21 cellular contexts compared by ENCODE assay signal in the genomic region with DNA sequence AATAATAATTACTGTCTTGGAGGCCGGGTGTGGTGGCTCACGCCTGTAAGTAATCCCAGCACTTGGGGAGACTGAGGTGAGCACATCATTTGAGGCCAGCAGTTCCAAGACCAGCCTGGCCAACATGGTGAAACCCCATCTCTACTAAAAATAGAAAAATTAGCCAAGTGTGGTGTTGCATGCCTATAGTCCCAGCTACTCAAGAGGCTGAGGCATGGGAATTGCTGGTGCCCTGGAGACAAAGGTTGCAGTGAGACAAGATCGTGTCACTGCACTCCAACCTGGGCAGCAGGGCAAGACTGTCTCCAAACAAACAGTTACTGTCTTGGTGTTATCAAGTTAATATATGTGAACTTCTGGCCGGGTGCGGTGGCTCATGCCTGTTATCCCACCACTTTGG. TPM values are rescaled to one million over a fixed set of nuclear protein-coding genes. Genes with fewer than 3 reads are reported as not detected.
DNase-seq lines count a peak whose midpoint lies in the region; ATAC-seq and TF ChIP-seq lines count a peak whose summit lies in the region.
"Had no signal": no experiment of that assay in that cellular context is flagged by ENCODE, and none has a peak within 500 bp of the region (broad histone marks: within the 10 kb centered on the region; RNA-seq: fewer than 3 reads in every experiment).

No MANE protein-coding gene starts in this region.

- no peaks in the 10 kb centered on the region for H3K27me3 Mint-ChIP-seq in activated naive CD4-positive, alpha-beta T cell treated with anti-CD3 and anti-CD28 coated beads for 36 hours (ENCODE audit: low read depth)
- H3K27me3 Mint-ChIP-seq in GM23338 (ENCODE audit: insufficient read depth, low read depth, poor library complexity), result peaks cover 2% of the 10 kb centered on the region
- H3K27me3 Mint-ChIP-seq in endothelial cell (ENCODE audit: unreplicated experiment), result peaks cover 6% of the 10 kb centered on the region
- H3K27me3 Mint-ChIP-seq: B cell; CD4-positive, CD25-positive, alpha-beta regulatory T cell; IgD-negative memory B cell had no signal

- H3K9me2 ChIP-seq in GM23338 (ENCODE audit: insufficient read depth), result no peaks in the 10 kb centered on the region

- H3K4me3 ChIP-seq in GM23338 (no peak overlapping the region), gastrocnemius medialis (no peak overlapping the region)
- H3K4me3 ChIP-seq: BLaER1 treated with 17β-estradiol and CSF1 and Interleukin-3, amounts not matched to agents 10 nM and 100 nM had no signal

- H3K27ac ChIP-seq in GM23338 (ENCODE audit: low read depth), result no peak overlapping the region
- peak overlapping the region; percentile 64 to 84 (median 76) for H3K27ac ChIP-seq in gastrocnemius medialis

- H3F3A ChIP-seq in GM23338 (replicated peaks; ENCODE audit: low read depth), result peaks cover 39% of the 10 kb centered on the region

- H3K4me1 Mint-ChIP-seq in activated naive CD4-positive, alpha-beta T cell treated with anti-CD3 and anti-CD28 coated beads for 36 hours (ENCODE audit: low read depth), result peaks cover 21% of the 10 kb centered on the region
- H3K4me1 Mint-ChIP-seq in GM23338 (no peaks in the 10 kb centered on the region), endothelial cell (ENCODE audit: unreplicated experiment) (peaks cover 9% of the 10 kb centered on the region)

- intact Hi-C loops in activated naive CD4-positive, alpha-beta T cell treated with anti-CD3 and anti-CD28 coated beads for 36 hours (cut with micrococcal nuclease), result no loop called here
- intact Hi-C loops in gastrocnemius medialis (cut with DNase I; ENCODE audit: low total_unique reads), result no loop called here

- H3K9me3 Mint-ChIP-seq in activated naive CD4-positive, alpha-beta T cell treated with anti-CD3 and anti-CD28 coated beads, Interleukin-2, amount 50 U/mL, for 72 hours, result no peaks in the 10 kb centered on the region
- H3K9me3 Mint-ChIP-seq in activated naive CD4-positive, alpha-beta T cell treated with anti-CD3 and anti-CD28 coated beads for 36 hours, result no peaks in the 10 kb centered on the region
- no peaks in the 10 kb centered on the region; the same call in 1 of the 3 replicates for H3K9me3 Mint-ChIP-seq in GM23338
- no peaks in the 10 kb centered on the region for H3K9me3 Mint-ChIP-seq in endothelial cell (ENCODE audit: unreplicated experiment)
- H3K9me3 Mint-ChIP-seq: CD4-positive, CD25-positive, alpha-beta regulatory T cell; CD8-positive, alpha-beta memory T cell; H9; IgD-negative memory B cell had no signal

- peaks cover 32% of the 10 kb centered on the region for H3K79me2 ChIP-seq in GM23338 (replicated peaks; ENCODE audit: insufficient read depth)

- no peaks in the 10 kb centered on the region for H3K9me3 ChIP-seq in gastrocnemius medialis
- H3K9me3 ChIP-seq: BLaER1 treated with 17β-estradiol and CSF1 and Interleukin-3, amounts not matched to agents 10 nM and 100 nM had no signal

- H3K36me3 ChIP-seq in GM23338 (ENCODE audit: insufficient read depth) (peaks cover 55% of the 10 kb centered on the region), gastrocnemius medialis (peaks cover 0 to 57% of the 10 kb centered on the region in 2 donors)

- TF ChIP-seq CTCF in GM23338 (conservative IDR thresholded peaks at IDR 0.05; ENCODE audit: low read depth in 2 of 2) (no peak), endothelial cell (IDR thresholded peaks at IDR 0.05; ENCODE audit: unreplicated experiment) (no peak), gastrocnemius medialis (IDR thresholded peaks at IDR 0.05 in 4 of 5, conservative IDR thresholded peaks at IDR 0.05 in 1 of 5) (no peak)

- H3K4me2 ChIP-seq in GM23338, result no peak overlapping the region
- H3K4me2 ChIP-seq: BLaER1 treated with 17β-estradiol and CSF1 and Interleukin-3, amounts not matched to agents 10 nM and 100 nM had no signal

- no peak overlapping the region for H3K4me3 Mint-ChIP-seq in activated naive CD4-positive, alpha-beta T cell treated with anti-CD3 and anti-CD28 coated beads for 36 hours
- H3K4me3 Mint-ChIP-seq in GM23338 (no peak overlapping the region), endothelial cell (ENCODE audit: unreplicated experiment) (peak overlapping the region; percentile 62)
- H3K4me3 Mint-ChIP-seq: B cell, H9 had no signal

- no peak overlapping the region for H2AFZ ChIP-seq in GM23338

- no peaks in the 10 kb centered on the region for H3K27me3 ChIP-seq in GM23338 (ENCODE audit: insufficient read depth)
- H3K27me3 ChIP-seq in gastrocnemius medialis, result no peaks in the 10 kb centered on the region
- H3K27me3 ChIP-seq: BLaER1 treated with 17β-estradiol and CSF1 and Interleukin-3, amounts not matched to agents 10 nM and 100 nM had no signal

- in situ Hi-C loops in gastrocnemius medialis (cut with MboI; ENCODE audit: low sequenced_read_pairs in 4 of 4), result no loop called here
- in situ Hi-C loops in G401 (cut with HindIII; ENCODE audit: low sequenced_read_pairs), result no loop called here

- no peak for TF ChIP-seq POLR2A in gastrocnemius medialis (IDR thresholded peaks at IDR 0.05)

- H3K4me1 ChIP-seq in GM23338 (ENCODE audit: insufficient read depth), result no peaks in the 10 kb centered on the region
- H3K4me1 ChIP-seq in gastrocnemius medialis, result peaks cover 46 to 47% of the 10 kb centered on the region in 2 donors

- CTCF ChIA-PET in activated naive CD4-positive, alpha-beta T cell treated with anti-CD3 and anti-CD28 coated beads for 36 hours (lab: Charles Lee), result interaction anchor here (0.7 kb wide), 3 partner anchors 16 to 175 kb away, joined by 3 to 6 read pairs (median 4); no protein-coding TSS in a partner anchor

- no peak for DNase-seq in activated naive CD4-positive, alpha-beta T cell treated with anti-CD3 and anti-CD28 coated beads, Interleukin-2, amount 50 U/mL, for 72 hours (ENCODE audit: low spot score in 2 of 2)
- DNase-seq in activated naive CD4-positive, alpha-beta T cell treated with anti-CD3 and anti-CD28 coated beads for 36 hours, result no peak
- no peak for DNase-seq in GM23338 (ENCODE audit: low spot score)
- DNase-seq in endothelial cell (ENCODE audit: low spot score), result no peak
- peak in 1 of 2 donors; percentile 81 for DNase-seq in gastrocnemius medialis
- DNase-seq in G401 (ENCODE audit: low spot score), result no peak
- DNase-seq in NCI-H526 (lab: John Stamatoyannopoulos, UW), result no peak
- no peak for DNase-seq in T-helper 2 cell
- DNase-seq: 8988T; CD4-positive, CD25-positive, alpha-beta regulatory T cell; CD8-positive, alpha-beta memory T cell; COR-L47; DMS 273 treated with DMSO at 0.1 percent for 48 hours; DMS53; DND-41; EL; H9 had no signal

- peaks cover 6 to 23% of the 10 kb centered on the region in 2 donors for H3K36me3 Mint-ChIP-seq in activated naive CD4-positive, alpha-beta T cell treated with anti-CD3 and anti-CD28 coated beads, Interleukin-2, amount 50 U/mL, for 72 hours
- peaks cover 29% of the 10 kb centered on the region for H3K36me3 Mint-ChIP-seq in activated naive CD4-positive, alpha-beta T cell treated with anti-CD3 and anti-CD28 coated beads for 36 hours (ENCODE audit: low read depth)
- peaks cover 84% of the 10 kb centered on the region for H3K36me3 Mint-ChIP-seq in GM23338 (ENCODE audit: low read depth)
- peaks cover 42% of the 10 kb centered on the region for H3K36me3 Mint-ChIP-seq in endothelial cell (ENCODE audit: low read depth, unreplicated experiment)
- H3K36me3 Mint-ChIP-seq: IgD-negative memory B cell had no signal

- ATAC-seq in activated naive CD4-positive, alpha-beta T cell treated with anti-CD3 and anti-CD28 coated beads, Interleukin-2, amount 50 U/mL, for 72 hours, result no peak
- ATAC-seq in GM23338 (no peak), gastrocnemius medialis (peak; percentile 65 to 72)
- ATAC-seq: HepG2 had no signal

- H4K20me1 ChIP-seq in GM23338 (replicated peaks; ENCODE audit: insufficient read depth), result peaks cover 21% of the 10 kb centered on the region

- H3K27ac Mint-ChIP-seq in activated naive CD4-positive, alpha-beta T cell treated with anti-CD3 and anti-CD28 coated beads, Interleukin-2, amount 50 U/mL, for 72 hours, result peak overlapping the region; percentile 23 to 33
- no peak overlapping the region for H3K27ac Mint-ChIP-seq in activated naive CD4-positive, alpha-beta T cell treated with anti-CD3 and anti-CD28 coated beads for 36 hours
- no peak overlapping the region for H3K27ac Mint-ChIP-seq in GM23338
- no peak overlapping the region for H3K27ac Mint-ChIP-seq in endothelial cell (ENCODE audit: unreplicated experiment)
- H3K27ac Mint-ChIP-seq: B cell, H9, IgD-negative memory B cell had no signal

RNA-seq across cellular contexts. Expression of a gene that starts 4.9 kb away (rescaled TPM):
- total RNA-seq in activated naive CD4-positive, alpha-beta T cell treated with anti-CD3 and anti-CD28 coated beads, Interleukin-2, amount 50 U/mL, for 72 hours, result 10 to 100 TPM; 45.6 to 46.9 TPM
- 10 to 100 TPM; 31.0 to 32.7 TPM for total RNA-seq in activated naive CD4-positive, alpha-beta T cell treated with anti-CD3 and anti-CD28 coated beads for 36 hours
- 98.6 and 106 TPM in 2 replicates for total RNA-seq in GM23338 (2014; rRNA removed; shearing (Covaris generic))
- 63.8 and 64.7 TPM in 2 replicates for polyA plus RNA-seq in GM23338 (2016; fragmentation: Nextera tagmentation; extraction: Ambion mirVana)
- total RNA-seq in endothelial cell (ENCODE audit: unreplicated experiment) (82.1 TPM), gastrocnemius medialis (10 to 100 TPM; 37.7 to 64.3 (median 51.0) TPM)
- total RNA-seq in G401 (2014; rRNA removed; shearing (Covaris generic)), result 140 and 164 TPM in 2 replicates

RNA-seq across cellular contexts. Expression of a gene that starts 12.3 kb away (rescaled TPM):
- total RNA-seq in activated naive CD4-positive, alpha-beta T cell treated with anti-CD3 and anti-CD28 coated beads, Interleukin-2, amount 50 U/mL, for 72 hours, result 10 to 100 TPM; 67.7 to 74.0 TPM
- total RNA-seq in activated naive CD4-positive, alpha-beta T cell treated with anti-CD3 and anti-CD28 coated beads for 36 hours, result 10 to 100 TPM; 58.6 to 58.9 TPM
- 182 and 184 TPM in 2 replicates for total RNA-seq in GM23338 (2014; rRNA removed; shearing (Covaris generic))
- 86.2 and 88.2 TPM in 2 replicates for polyA plus RNA-seq in GM23338 (2016; fragmentation: Nextera tagmentation; extraction: Ambion mirVana)
- total RNA-seq in endothelial cell (ENCODE audit: unreplicated experiment) (154 TPM), gastrocnemius medialis (100 to 1,000 TPM in 2 of 4 donors, 10 to 100 TPM in 2; 66.5 to 164 (median 119) TPM)
- total RNA-seq in G401 (2014; rRNA removed; shearing (Covaris generic)), result 131 and 136 TPM in 2 replicates

RNA-seq across cellular contexts. Expression of a gene that starts 12.6 kb away (rescaled TPM):
- total RNA-seq in activated naive CD4-positive, alpha-beta T cell treated with anti-CD3 and anti-CD28 coated beads, Interleukin-2, amount 50 U/mL, for 72 hours, result 10 to 100 TPM; 79.4 to 83.6 TPM
- 10 to 100 TPM; 80.6 to 85.1 TPM for total RNA-seq in activated naive CD4-positive, alpha-beta T cell treated with anti-CD3 and anti-CD28 coated beads for 36 hours
- 65.6 and 70.5 TPM in 2 replicates for total RNA-seq in GM23338 (2014; rRNA removed; shearing (Covaris generic))
- polyA plus RNA-seq in GM23338 (2016; fragmentation: Nextera tagmentation; extraction: Ambion mirVana), result 205 and 215 TPM in 2 replicates
- 61.0 TPM for total RNA-seq in endothelial cell (ENCODE audit: unreplicated experiment)
- total RNA-seq in gastrocnemius medialis, result 10 to 100 TPM; 25.0 to 33.5 (median 25.9) TPM
- total RNA-seq in G401 (2014; rRNA removed; shearing (Covaris generic)), result 77.0 and 78.3 TPM in 2 replicates

RNA-seq across cellular contexts. Expression of a gene that starts 27.3 kb away (rescaled TPM):
- total RNA-seq in activated naive CD4-positive, alpha-beta T cell treated with anti-CD3 and anti-CD28 coated beads, Interleukin-2, amount 50 U/mL, for 72 hours, result 10 to 100 TPM; 13.0 to 21.6 TPM
- total RNA-seq in activated naive CD4-positive, alpha-beta T cell treated with anti-CD3 and anti-CD28 coated beads for 36 hours, result 10 to 100 TPM; 21.9 to 22.1 TPM
- total RNA-seq in GM23338 (2014; rRNA removed; shearing (Covaris generic)), result 9.7 and 13.2 TPM in 2 replicates
- polyA plus RNA-seq in GM23338 (2016; fragmentation: Nextera tagmentation; extraction: Ambion mirVana), result 2.8 and 3.4 TPM in 2 replicates
- 42.2 TPM for total RNA-seq in endothelial cell (ENCODE audit: unreplicated experiment)
- 10 to 100 TPM; 11.9 to 21.3 (median 15.4) TPM for total RNA-seq in gastrocnemius medialis
- total RNA-seq in G401 (2014; rRNA removed; shearing (Covaris generic)), result 29.0 and 33.1 TPM in 2 replicates

RNA-seq across cellular contexts. Expression of a gene that starts 32.9 kb away (rescaled TPM):
- total RNA-seq in activated naive CD4-positive, alpha-beta T cell treated with anti-CD3 and anti-CD28 coated beads, Interleukin-2, amount 50 U/mL, for 72 hours, result 10 to 100 TPM; 87.4 to 99.8 TPM
- 10 to 100 TPM; 87.7 to 95.1 TPM for total RNA-seq in activated naive CD4-positive, alpha-beta T cell treated with anti-CD3 and anti-CD28 coated beads for 36 hours
- total RNA-seq in GM23338 (2014; rRNA removed; shearing (Covaris generic)), result 32.3 and 40.4 TPM in 2 replicates
- 127 and 128 TPM in 2 replicates for polyA plus RNA-seq in GM23338 (2016; fragmentation: Nextera tagmentation; extraction: Ambion mirVana)
- 39.7 TPM for total RNA-seq in endothelial cell (ENCODE audit: unreplicated experiment)
- 10 to 100 TPM; 34.1 to 64.9 (median 41.1) TPM for total RNA-seq in gastrocnemius medialis
- total RNA-seq in G401 (2014; rRNA removed; shearing (Covaris generic)), result 51.0 and 92.2 TPM in 2 replicates

Comparison
In these comparisons a context has a peak if more than half of its experiments do, and no peak if none do; other contexts are left out.
1. H3K27ac Mint-ChIP-seq: peak in activated naive CD4-positive, alpha-beta T cell treated with anti-CD3 and anti-CD28 coated beads, Interleukin-2, amount 50 U/mL, for 72 hours (2 of 2); none in activated naive CD4-positive, alpha-beta T cell treated with anti-CD3 and anti-CD28 coated beads for 36 hours (single experiment), GM23338 (single experiment) and endothelial cell (single experiment).
2. ATAC-seq: peak in gastrocnemius medialis (2 of 2); none in activated naive CD4-positive, alpha-beta T cell treated with anti-CD3 and anti-CD28 coated beads, Interleukin-2, amount 50 U/mL, for 72 hours (0 of 2) and GM23338 (single experiment).